ENCODE assay signal across 24 cellular contexts in the genomic region with DNA sequence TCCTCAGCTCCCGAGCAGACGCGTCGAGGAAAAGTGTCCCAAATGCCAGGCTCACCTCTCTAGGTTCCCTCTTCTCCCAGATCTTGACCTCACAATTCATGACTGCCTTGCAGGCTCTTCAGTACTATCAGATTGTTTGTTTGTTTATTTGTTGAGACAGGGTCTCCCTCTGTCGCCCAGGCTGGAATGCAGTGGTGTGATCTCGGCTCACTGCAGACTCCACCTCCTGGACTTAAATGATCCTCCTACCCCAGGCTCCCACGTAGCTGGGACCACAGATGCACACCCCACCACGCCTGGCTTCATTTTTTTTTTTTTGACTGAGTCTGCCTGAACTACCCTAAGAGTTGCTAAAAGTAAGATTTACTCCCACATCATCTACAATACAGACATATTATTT. TPM values are rescaled to one million over a fixed set of nuclear protein-coding genes. Genes with fewer than 3 reads are reported as not detected.
"Had no signal": no experiment of that assay in that cellular context is flagged by ENCODE, and none has a peak within 500 bp of the region (broad histone marks: within the 10 kb centered on the region; RNA-seq: fewer than 3 reads in every experiment).

No MANE protein-coding gene starts in this region.

- DNase-seq: activated CD4-positive, alpha-beta memory T cell treated with anti-CD3 and anti-CD28 coated beads for 36 hours; activated effector memory CD4-positive, alpha-beta T cell treated with Interleukin-2 at 50 U/mL for 16 hours; activated T-cell treated with anti-CD3 and anti-CD28 coated beads, Interleukin-2, amount 50 U/mL, for 24 hours; amniotic stem cell; central memory CD4-positive, alpha-beta T cell; colonic mucosa; effector memory CD4-positive, alpha-beta T cell; foreskin melanocyte; immature natural killer cell; left cardiac atrium; lower lobe of right lung; naive B cell; stimulated activated CD4-positive, alpha-beta T cell treated with anti-CD3 and anti-CD28 coated beads, Interleukin-4, amount 100 ng/mL, for 4 hours; stimulated activated CD8-positive, alpha-beta memory T cell treated with anti-CD3 and anti-CD28 coated beads, Interleukin-4, amount 100 ng/mL, for 48 hours; stimulated activated naive CD8-positive, alpha-beta T cell treated with anti-CD3 and anti-CD28 coated beads, Interleukin-15, amount 100 ng/mL, for 72 hours; T-helper 9 cell had no signal

- H3K9me3 Mint-ChIP-seq: activated CD4-positive, alpha-beta memory T cell treated with anti-CD3 and anti-CD28 coated beads for 36 hours; activated naive CD4-positive, alpha-beta T cell treated with anti-CD3 and anti-CD28 coated beads, Interleukin-2, amount 50 U/mL, for 24 hours; activated T-cell treated with anti-CD3 and anti-CD28 coated beads, Interleukin-2, amount 50 U/mL, for 24 hours; immature natural killer cell; stimulated activated naive CD8-positive, alpha-beta T cell treated with anti-CD3 and anti-CD28 coated beads, Interleukin-15, amount 100 ng/mL, for 72 hours had no signal

- ATAC-seq: body of pancreas; lower lobe of right lung; stimulated activated naive CD8-positive, alpha-beta T cell treated with anti-CD3 and anti-CD28 coated beads, Interleukin-15, amount 100 ng/mL, for 72 hours had no signal

- H3K27me3 ChIP-seq: body of pancreas, colonic mucosa had no signal

- H3K27ac Mint-ChIP-seq: activated CD4-positive, alpha-beta memory T cell treated with anti-CD3 and anti-CD28 coated beads for 36 hours; activated naive CD4-positive, alpha-beta T cell treated with anti-CD3 and anti-CD28 coated beads, Interleukin-2, amount 50 U/mL, for 24 hours; activated T-cell treated with anti-CD3 and anti-CD28 coated beads, Interleukin-2, amount 50 U/mL, for 24 hours; immature natural killer cell; stimulated activated naive CD8-positive, alpha-beta T cell treated with anti-CD3 and anti-CD28 coated beads, Interleukin-15, amount 100 ng/mL, for 72 hours had no signal

- H3K4me3 Mint-ChIP-seq: activated CD4-positive, alpha-beta memory T cell treated with anti-CD3 and anti-CD28 coated beads for 36 hours; activated naive CD4-positive, alpha-beta T cell treated with anti-CD3 and anti-CD28 coated beads, Interleukin-2, amount 50 U/mL, for 24 hours; activated T-cell treated with anti-CD3 and anti-CD28 coated beads, Interleukin-2, amount 50 U/mL, for 24 hours; immature natural killer cell; naive B cell; stimulated activated naive CD8-positive, alpha-beta T cell treated with anti-CD3 and anti-CD28 coated beads, Interleukin-15, amount 100 ng/mL, for 72 hours had no signal

- H3K27ac ChIP-seq: body of pancreas, colonic mucosa, epithelial cell of prostate, lower lobe of right lung, skin epidermis, thoracic aorta had no signal

- H3K27me3 Mint-ChIP-seq: activated CD4-positive, alpha-beta memory T cell treated with anti-CD3 and anti-CD28 coated beads for 36 hours; activated naive CD4-positive, alpha-beta T cell treated with anti-CD3 and anti-CD28 coated beads, Interleukin-2, amount 50 U/mL, for 24 hours; activated T-cell treated with anti-CD3 and anti-CD28 coated beads, Interleukin-2, amount 50 U/mL, for 24 hours; stimulated activated naive CD8-positive, alpha-beta T cell treated with anti-CD3 and anti-CD28 coated beads, Interleukin-15, amount 100 ng/mL, for 72 hours had no signal

- H3K9me3 ChIP-seq: body of pancreas, colonic mucosa, lower lobe of right lung, thoracic aorta had no signal

- H3K4me3 ChIP-seq: body of pancreas, colonic mucosa, lower lobe of right lung, skin epidermis, thoracic aorta had no signal

- H3K36me3 Mint-ChIP-seq: activated CD4-positive, alpha-beta memory T cell treated with anti-CD3 and anti-CD28 coated beads for 36 hours; activated naive CD4-positive, alpha-beta T cell treated with anti-CD3 and anti-CD28 coated beads, Interleukin-2, amount 50 U/mL, for 24 hours; naive B cell had no signal

- H3K36me3 ChIP-seq: colonic mucosa, lower lobe of right lung, thoracic aorta had no signal

RNA-seq across cellular contexts. Expression of gene TMEM235, which starts 15.9 kb away (rescaled TPM):
- total RNA-seq: activated CD4-positive, alpha-beta memory T cell treated with anti-CD3 and anti-CD28 coated beads for 36 hours; body of pancreas; colonic mucosa; fibroblast of lung; left cardiac atrium; lower lobe of right lung; mononuclear cell; thoracic aorta; ureter had no signal
- polyA plus RNA-seq: fibroblast of lung, immature natural killer cell had no signal

RNA-seq across cellular contexts. Expression of gene BIRC5, which starts 33.3 kb away (rescaled TPM):
- total RNA-seq: body of pancreas had no signal
